Comparison of ENCODE assay signal across 13 cellular contexts in the genomic region with DNA sequence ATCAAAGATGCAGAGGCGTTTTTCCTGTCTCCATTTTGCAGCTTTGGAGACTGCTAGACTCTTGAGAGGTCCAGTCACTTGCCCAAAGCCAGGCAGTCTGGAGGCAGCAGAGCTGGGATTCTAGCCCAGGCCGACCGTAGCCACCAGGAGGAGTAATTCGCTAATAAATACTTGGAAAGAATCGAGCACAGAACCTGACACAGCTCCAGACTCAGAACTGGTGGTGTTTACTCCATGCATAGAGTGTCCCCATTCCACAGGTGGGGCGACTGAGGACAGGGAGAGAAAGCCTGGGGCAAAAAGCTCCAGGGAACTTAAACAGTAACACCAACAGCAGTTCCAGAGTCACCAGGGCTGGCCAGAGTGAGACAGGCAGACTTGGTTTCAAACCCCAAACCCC. TPM values are rescaled to one million over a fixed set of nuclear protein-coding genes. Genes with fewer than 3 reads are reported as not detected.
DNase-seq lines count a peak whose midpoint lies in the region; ATAC-seq and TF ChIP-seq lines count a peak whose summit lies in the region.
"Had no signal": no experiment of that assay in that cellular context is flagged by ENCODE, and none has a peak within 500 bp of the region (broad histone marks: within the 10 kb centered on the region; RNA-seq: fewer than 3 reads in every experiment).

No MANE protein-coding gene starts in this region.

- H3K27me3 ChIP-seq in breast epithelium, result no peaks in the 10 kb centered on the region

- no peak for TF ChIP-seq CTCF in breast epithelium (IDR thresholded peaks at IDR 0.05)
- peak; percentile 53 for TF ChIP-seq CTCF in fibroblast of the aortic adventitia (IDR thresholded peaks at IDR 0.05; ENCODE audit: insufficient read depth, low read length)
- peak; percentile 61 for TF ChIP-seq CTCF in type B pancreatic cell (conservative IDR thresholded peaks at IDR 0.05)

- H3K4me1 Mint-ChIP-seq in type B pancreatic cell (ENCODE audit: unreplicated experiment), result peaks cover 25% of the 10 kb centered on the region
- H3K4me1 Mint-ChIP-seq: activated naive CD8-positive, alpha-beta T cell treated with anti-CD3 and anti-CD28 coated beads for 36 hours had no signal

- in situ Hi-C loops in T47D (cut with HindIII; ENCODE audit: low pct_unique_long_range_greater_than_20kb, low sequenced_read_pairs), result no loop called here
- in situ Hi-C loops in SK-MEL-5 (cut with HindIII; ENCODE audit: low pct_unique_long_range_greater_than_20kb, low sequenced_read_pairs), result no loop called here

- intact Hi-C loops in breast epithelium (cut with DNase I; ENCODE audit: low total_unique reads), result no loop called here

- no peak overlapping the region for H3K27ac ChIP-seq in breast epithelium
- H3K27ac ChIP-seq: stomach had no signal

- H3K27ac Mint-ChIP-seq in type B pancreatic cell, result no peak overlapping the region
- H3K27ac Mint-ChIP-seq: activated naive CD8-positive, alpha-beta T cell treated with anti-CD3 and anti-CD28 coated beads for 36 hours; CD4-positive, alpha-beta T cell had no signal

- H3K4me3 ChIP-seq in breast epithelium (no peak overlapping the region), fibroblast of the aortic adventitia (ENCODE audit: low read depth, low read length) (no peak overlapping the region)
- H3K4me3 ChIP-seq: stomach had no signal

- peak; percentile 59 to 65 for DNase-seq in T47D (ENCODE audit: low read depth in 1 of 2, low spot score in 1 of 2)
- no peak for DNase-seq in breast epithelium (ENCODE audit: low spot score in 2 of 2)
- peak; percentile 58 for DNase-seq in SK-MEL-5 (ENCODE audit: low read depth, low spot score)
- DNase-seq in fibroblast of the aortic adventitia (ENCODE audit: low read depth), result peak; percentile 53
- DNase-seq in type B pancreatic cell (ENCODE audit: extremely low spot score, unreplicated experiment), result no peak
- DNase-seq in activated naive CD4-positive, alpha-beta T cell treated with Interleukin-2 at 50 U/mL for 16 hours, result no peak
- no peak for DNase-seq in epidermal melanocyte (ENCODE audit: insufficient read length, low spot score)
- DNase-seq: activated naive CD8-positive, alpha-beta T cell treated with anti-CD3 and anti-CD28 coated beads for 36 hours; CD4-positive, alpha-beta T cell; NCI-H187 treated with DMSO at 0.1 percent for 48 hours; stomach had no signal

- no peaks in the 10 kb centered on the region for H3K36me3 Mint-ChIP-seq in type B pancreatic cell
- H3K36me3 Mint-ChIP-seq: activated naive CD8-positive, alpha-beta T cell treated with anti-CD3 and anti-CD28 coated beads for 36 hours had no signal

- no peaks in the 10 kb centered on the region for H3K4me1 ChIP-seq in breast epithelium

- TF ChIP-seq POLR2A in breast epithelium (IDR thresholded peaks at IDR 0.05), result no peak

- no peaks in the 10 kb centered on the region for H3K9me3 Mint-ChIP-seq in type B pancreatic cell
- H3K9me3 Mint-ChIP-seq: activated naive CD8-positive, alpha-beta T cell treated with anti-CD3 and anti-CD28 coated beads for 36 hours; CD4-positive, alpha-beta T cell had no signal

- H3K9me3 ChIP-seq in breast epithelium, result no peaks in the 10 kb centered on the region
- H3K9me3 ChIP-seq: stomach had no signal

- no peaks in the 10 kb centered on the region for H3K36me3 ChIP-seq in breast epithelium
- H3K36me3 ChIP-seq: stomach had no signal

- peaks cover 24% of the 10 kb centered on the region for H3K27me3 Mint-ChIP-seq in type B pancreatic cell

- H3K4me3 Mint-ChIP-seq in type B pancreatic cell, result no peak overlapping the region
- H3K4me3 Mint-ChIP-seq: activated naive CD8-positive, alpha-beta T cell treated with anti-CD3 and anti-CD28 coated beads for 36 hours; CD4-positive, alpha-beta T cell had no signal

- ATAC-seq in activated CD4-positive, CD25-positive, alpha-beta regulatory T cell treated with anti-CD3 and anti-CD28 coated beads, Interleukin-2, amount 50 U/mL, for 24 hours, result no peak
- ATAC-seq: right cardiac atrium had no signal

RNA-seq across cellular contexts. Expression of a gene that starts 10.7 kb away (rescaled TPM):
- total RNA-seq in breast epithelium (10 to 100 TPM; 19.8 to 47.5 (median 30.5) TPM), fibroblast of the aortic adventitia (ENCODE audit: low replicate concordance) (74.9 and 109 TPM in 2 replicates), type B pancreatic cell (ENCODE audit: low replicate concordance) (47.3 and 60.8 TPM in 2 replicates)
- total RNA-seq in SK-MEL-5 (2014; rRNA removed; shearing (Covaris generic)), result 31.8 and 38.5 TPM in 2 replicates
- polyA plus RNA-seq in SK-MEL-5 (2015; cell fraction: cytosol; rRNA removed), result 83.7 and 101 TPM in 2 replicates
- 30.4 and 40.4 TPM in 2 replicates for polyA plus RNA-seq in SK-MEL-5 (2015; cell fraction: nucleus; rRNA removed)

RNA-seq across cellular contexts. Expression of a gene that starts 38.8 kb away (rescaled TPM):
- total RNA-seq in breast epithelium (10 to 100 TPM; 21.3 to 24.1 (median 23.8) TPM), fibroblast of the aortic adventitia (ENCODE audit: low replicate concordance) (33.8 and 46.4 TPM in 2 replicates), type B pancreatic cell (ENCODE audit: low replicate concordance) (56.1 and 60.3 TPM in 2 replicates)
- 86.1 and 90.1 TPM in 2 replicates for total RNA-seq in SK-MEL-5 (2014; rRNA removed; shearing (Covaris generic))
- polyA plus RNA-seq in SK-MEL-5 (2015; cell fraction: cytosol; rRNA removed), result 98.8 and 107 TPM in 2 replicates
- 95.8 and 98.5 TPM in 2 replicates for polyA plus RNA-seq in SK-MEL-5 (2015; cell fraction: nucleus; rRNA removed)

RNA-seq across cellular contexts. Expression of a gene that starts 45.8 kb away (rescaled TPM):
- 10 to 100 TPM; 23.1 to 27.9 (median 25.1) TPM for total RNA-seq in breast epithelium
- 33.1 and 37.7 TPM in 2 replicates for total RNA-seq in SK-MEL-5 (2014; rRNA removed; shearing (Covaris generic))
- polyA plus RNA-seq in SK-MEL-5 (2015; cell fraction: cytosol; rRNA removed), result 28.5 and 41.5 TPM in 2 replicates
- polyA plus RNA-seq in SK-MEL-5 (2015; cell fraction: nucleus; rRNA removed), result 183 and 237 TPM in 2 replicates
- total RNA-seq in fibroblast of the aortic adventitia (ENCODE audit: low replicate concordance), result 10.5 and 25.4 TPM in 2 replicates
- 38.2 and 59.1 TPM in 2 replicates for total RNA-seq in type B pancreatic cell (ENCODE audit: low replicate concordance)

Comparison
In these comparisons a context has a peak if more than half of its experiments do, and no peak if none do; other contexts are left out.
1. DNase-seq: peak in T47D (2 of 2), SK-MEL-5 (single experiment) and fibroblast of the aortic adventitia (single experiment); none in breast epithelium (0 of 2), type B pancreatic cell (single experiment), activated naive CD4-positive, alpha-beta T cell treated with Interleukin-2 at 50 U/mL for 16 hours (single experiment) and epidermal melanocyte (single experiment).
2. CTCF ChIP-seq: peak in fibroblast of the aortic adventitia (single experiment) and type B pancreatic cell (single experiment); none in breast epithelium (0 of 3).